Comparison of ENCODE assay signal across 1 cellular context in the genomic region with DNA sequence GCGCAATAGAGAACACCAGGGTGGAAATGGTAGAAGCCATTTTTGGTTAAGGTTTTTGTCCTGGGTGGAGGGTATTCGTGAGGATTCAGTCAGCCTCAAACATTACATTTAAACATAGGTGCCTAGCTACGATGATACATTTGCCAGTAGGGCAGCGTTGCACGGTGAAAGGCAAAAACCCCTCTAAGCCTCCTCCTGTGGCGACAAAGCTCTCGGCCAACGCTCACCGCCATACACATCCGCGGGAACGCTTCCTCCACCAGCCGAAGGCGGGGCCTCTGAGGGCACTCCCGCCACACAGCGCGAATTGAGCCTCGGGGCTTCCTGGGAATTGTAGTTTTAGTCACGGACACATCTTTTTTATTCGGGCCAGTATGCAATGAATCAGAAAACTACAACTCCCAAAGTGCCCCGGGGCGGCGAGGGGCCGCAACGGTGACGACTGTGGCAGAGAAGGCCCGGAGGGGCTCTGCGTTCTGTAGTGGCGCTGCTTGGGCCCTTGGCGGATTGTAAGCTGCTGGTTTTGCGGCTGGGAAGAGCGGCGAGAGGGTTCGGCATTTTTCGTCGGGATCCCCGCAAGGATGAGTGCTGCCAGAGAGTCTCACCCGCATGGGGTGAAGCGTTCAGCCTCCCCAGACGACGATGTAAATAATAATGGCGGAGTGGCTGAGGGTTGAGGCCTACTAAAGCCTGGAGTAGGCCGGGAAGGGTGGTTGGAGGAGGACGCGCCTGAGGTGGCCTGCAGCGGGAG.
TF ChIP-seq lines count a peak whose summit lies in the region.

Gene C11orf58, plus strand, starts transcription at position 450 of the 751 bp plus-strand sequence. Its CDS starts 132 bp downstream, at position 582.

TF ChIP-seq in K562, 482 proteins besides CTCF, POLR2A, EP300 and RAD21 (continued from another document and continues in another):
- TF ChIP-seq, protein P1, sequence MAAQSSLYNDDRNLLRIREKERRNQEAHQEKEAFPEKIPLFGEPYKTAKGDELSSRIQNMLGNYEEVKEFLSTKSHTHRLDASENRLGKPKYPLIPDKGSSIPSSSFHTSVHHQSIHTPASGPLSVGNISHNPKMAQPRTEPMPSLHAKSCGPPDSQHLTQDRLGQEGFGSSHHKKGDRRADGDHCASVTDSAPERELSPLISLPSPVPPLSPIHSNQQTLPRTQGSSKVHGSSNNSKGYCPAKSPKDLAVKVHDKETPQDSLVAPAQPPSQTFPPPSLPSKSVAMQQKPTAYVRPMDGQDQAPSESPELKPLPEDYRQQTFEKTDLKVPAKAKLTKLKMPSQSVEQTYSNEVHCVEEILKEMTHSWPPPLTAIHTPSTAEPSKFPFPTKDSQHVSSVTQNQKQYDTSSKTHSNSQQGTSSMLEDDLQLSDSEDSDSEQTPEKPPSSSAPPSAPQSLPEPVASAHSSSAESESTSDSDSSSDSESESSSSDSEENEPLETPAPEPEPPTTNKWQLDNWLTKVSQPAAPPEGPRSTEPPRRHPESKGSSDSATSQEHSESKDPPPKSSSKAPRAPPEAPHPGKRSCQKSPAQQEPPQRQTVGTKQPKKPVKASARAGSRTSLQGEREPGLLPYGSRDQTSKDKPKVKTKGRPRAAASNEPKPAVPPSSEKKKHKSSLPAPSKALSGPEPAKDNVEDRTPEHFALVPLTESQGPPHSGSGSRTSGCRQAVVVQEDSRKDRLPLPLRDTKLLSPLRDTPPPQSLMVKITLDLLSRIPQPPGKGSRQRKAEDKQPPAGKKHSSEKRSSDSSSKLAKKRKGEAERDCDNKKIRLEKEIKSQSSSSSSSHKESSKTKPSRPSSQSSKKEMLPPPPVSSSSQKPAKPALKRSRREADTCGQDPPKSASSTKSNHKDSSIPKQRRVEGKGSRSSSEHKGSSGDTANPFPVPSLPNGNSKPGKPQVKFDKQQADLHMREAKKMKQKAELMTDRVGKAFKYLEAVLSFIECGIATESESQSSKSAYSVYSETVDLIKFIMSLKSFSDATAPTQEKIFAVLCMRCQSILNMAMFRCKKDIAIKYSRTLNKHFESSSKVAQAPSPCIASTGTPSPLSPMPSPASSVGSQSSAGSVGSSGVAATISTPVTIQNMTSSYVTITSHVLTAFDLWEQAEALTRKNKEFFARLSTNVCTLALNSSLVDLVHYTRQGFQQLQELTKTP (IDR thresholded peaks at IDR 0.05; ENCODE audit: low read depth in 1 of 2, partially characterized antibody in 2 of 2) = peak in 1 of 2 experiments; percentile 99
- TF ChIP-seq SIX5 (IDR thresholded peaks at IDR 0.05; ENCODE audit: borderline replicate concordance in 1 of 2, insufficient read depth in 1 of 2, low read depth in 1 of 2, low read length in 2 of 2) = peak; percentile 92
- TF ChIP-seq JUN (IDR thresholded peaks at IDR 0.05; ENCODE audit: borderline replicate concordance, low read depth, low read length) = peak; percentile 53; the same call in 1 of the 2 replicates
- no peak for TF ChIP-seq JUN (CRISPR knock-in tag; IDR thresholded peaks at IDR 0.05; ENCODE audit: borderline replicate concordance)
- TF ChIP-seq, protein P2, sequence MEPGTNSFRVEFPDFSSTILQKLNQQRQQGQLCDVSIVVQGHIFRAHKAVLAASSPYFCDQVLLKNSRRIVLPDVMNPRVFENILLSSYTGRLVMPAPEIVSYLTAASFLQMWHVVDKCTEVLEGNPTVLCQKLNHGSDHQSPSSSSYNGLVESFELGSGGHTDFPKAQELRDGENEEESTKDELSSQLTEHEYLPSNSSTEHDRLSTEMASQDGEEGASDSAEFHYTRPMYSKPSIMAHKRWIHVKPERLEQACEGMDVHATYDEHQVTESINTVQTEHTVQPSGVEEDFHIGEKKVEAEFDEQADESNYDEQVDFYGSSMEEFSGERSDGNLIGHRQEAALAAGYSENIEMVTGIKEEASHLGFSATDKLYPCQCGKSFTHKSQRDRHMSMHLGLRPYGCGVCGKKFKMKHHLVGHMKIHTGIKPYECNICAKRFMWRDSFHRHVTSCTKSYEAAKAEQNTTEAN (CRISPR knock-in tag; IDR thresholded peaks at IDR 0.05) = 0 out of 2 replicates have a peak, but pooled peaks have one; percentile 20
- peak; percentile 75 for TF ChIP-seq TAF7 (tag; IDR thresholded peaks at IDR 0.05)
- TF ChIP-seq MYC (IDR thresholded peaks at IDR 0.05; ENCODE audit: low read depth, low read length) = no peak
- no peak; the same call in 1 of the 2 replicates for TF ChIP-seq MYC (CRISPR knock-in tag; IDR thresholded peaks at IDR 0.05; ENCODE audit: borderline replicate concordance, low read depth)
- no peak for TF ChIP-seq ZFP30 (CRISPR knock-in tag; IDR thresholded peaks at IDR 0.05; ENCODE audit: borderline replicate concordance)
- peak; percentile 77 for TF ChIP-seq PHF20 (IDR thresholded peaks at IDR 0.05; ENCODE audit: partially characterized antibody)
- 0 out of 2 replicates have a peak, but pooled peaks have one; percentile 32 for TF ChIP-seq TARDBP (IDR thresholded peaks at IDR 0.05)
- TF ChIP-seq DPF2 (IDR thresholded peaks at IDR 0.05) = 0 out of 2 replicates have a peak, but pooled peaks have one; percentile 12
- no peak; the same call in 1 of the 2 replicates for TF ChIP-seq ZNF76 (CRISPR knock-in tag; IDR thresholded peaks at IDR 0.05; ENCODE audit: borderline replicate concordance)
- TF ChIP-seq ZNF584 (CRISPR knock-in tag; IDR thresholded peaks at IDR 0.05; ENCODE audit: low read depth) = no peak; the same call in 1 of the 2 replicates
- 0 out of 2 replicates have a peak, but pooled peaks have one; percentile 66 for TF ChIP-seq NR3C1 (CRISPR knock-in tag; IDR thresholded peaks at IDR 0.05)
- TF ChIP-seq BCOR (IDR thresholded peaks at IDR 0.05) = 0 out of 2 replicates have a peak, but pooled peaks have one; percentile 9
- TF ChIP-seq, protein P3, sequence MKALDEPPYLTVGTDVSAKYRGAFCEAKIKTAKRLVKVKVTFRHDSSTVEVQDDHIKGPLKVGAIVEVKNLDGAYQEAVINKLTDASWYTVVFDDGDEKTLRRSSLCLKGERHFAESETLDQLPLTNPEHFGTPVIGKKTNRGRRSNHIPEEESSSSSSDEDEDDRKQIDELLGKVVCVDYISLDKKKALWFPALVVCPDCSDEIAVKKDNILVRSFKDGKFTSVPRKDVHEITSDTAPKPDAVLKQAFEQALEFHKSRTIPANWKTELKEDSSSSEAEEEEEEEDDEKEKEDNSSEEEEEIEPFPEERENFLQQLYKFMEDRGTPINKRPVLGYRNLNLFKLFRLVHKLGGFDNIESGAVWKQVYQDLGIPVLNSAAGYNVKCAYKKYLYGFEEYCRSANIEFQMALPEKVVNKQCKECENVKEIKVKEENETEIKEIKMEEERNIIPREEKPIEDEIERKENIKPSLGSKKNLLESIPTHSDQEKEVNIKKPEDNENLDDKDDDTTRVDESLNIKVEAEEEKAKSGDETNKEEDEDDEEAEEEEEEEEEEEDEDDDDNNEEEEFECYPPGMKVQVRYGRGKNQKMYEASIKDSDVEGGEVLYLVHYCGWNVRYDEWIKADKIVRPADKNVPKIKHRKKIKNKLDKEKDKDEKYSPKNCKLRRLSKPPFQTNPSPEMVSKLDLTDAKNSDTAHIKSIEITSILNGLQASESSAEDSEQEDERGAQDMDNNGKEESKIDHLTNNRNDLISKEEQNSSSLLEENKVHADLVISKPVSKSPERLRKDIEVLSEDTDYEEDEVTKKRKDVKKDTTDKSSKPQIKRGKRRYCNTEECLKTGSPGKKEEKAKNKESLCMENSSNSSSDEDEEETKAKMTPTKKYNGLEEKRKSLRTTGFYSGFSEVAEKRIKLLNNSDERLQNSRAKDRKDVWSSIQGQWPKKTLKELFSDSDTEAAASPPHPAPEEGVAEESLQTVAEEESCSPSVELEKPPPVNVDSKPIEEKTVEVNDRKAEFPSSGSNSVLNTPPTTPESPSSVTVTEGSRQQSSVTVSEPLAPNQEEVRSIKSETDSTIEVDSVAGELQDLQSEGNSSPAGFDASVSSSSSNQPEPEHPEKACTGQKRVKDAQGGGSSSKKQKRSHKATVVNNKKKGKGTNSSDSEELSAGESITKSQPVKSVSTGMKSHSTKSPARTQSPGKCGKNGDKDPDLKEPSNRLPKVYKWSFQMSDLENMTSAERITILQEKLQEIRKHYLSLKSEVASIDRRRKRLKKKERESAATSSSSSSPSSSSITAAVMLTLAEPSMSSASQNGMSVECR (CRISPR knock-in tag; IDR thresholded peaks at IDR 0.05) = 0 out of 2 replicates have a peak, but pooled peaks have one; percentile 27
- 0 out of 2 replicates have a peak, but pooled peaks have one; percentile 45 for TF ChIP-seq NKRF (IDR thresholded peaks at IDR 0.05; ENCODE audit: borderline replicate concordance)
- TF ChIP-seq ZNF778 (CRISPR knock-in tag; IDR thresholded peaks at IDR 0.05) = no peak
- TF ChIP-seq ZNF586 (CRISPR knock-in tag; conservative IDR thresholded peaks at IDR 0.05) = no peak
- TF ChIP-seq BACH1 (tag; IDR thresholded peaks at IDR 0.05) = 0 out of 2 replicates have a peak, but pooled peaks have one; percentile 70
- TF ChIP-seq HNRNPLL (IDR thresholded peaks at IDR 0.05; ENCODE audit: low read depth, low read length, poor library complexity, severe bottlenecking) = peak; percentile 55
- TF ChIP-seq POLR2G (IDR thresholded peaks at IDR 0.05; ENCODE audit: low read depth, low read length) = peak; percentile 95
- no peak for TF ChIP-seq NR2C2 (CRISPR knock-in tag; IDR thresholded peaks at IDR 0.05)
- peak; percentile 98 for TF ChIP-seq NR2C2 (tag; IDR thresholded peaks at IDR 0.05)
- TF ChIP-seq ZMIZ1 (IDR thresholded peaks at IDR 0.05; ENCODE audit: low read depth in 2 of 2, low read length in 2 of 2) = 0 out of 4 replicates have a peak, but pooled peaks of 1 of the 2 experiments have one; percentile 39
- no peak for TF ChIP-seq TCFL5 (CRISPR knock-in tag; conservative IDR thresholded peaks at IDR 0.05)
- no peak for TF ChIP-seq GTF2A2 (tag; IDR thresholded peaks at IDR 0.05)
- 0 out of 2 replicates have a peak, but pooled peaks have one; percentile 12 for TF ChIP-seq GTF2F1 (IDR thresholded peaks at IDR 0.05; ENCODE audit: low read depth, low read length)
- TF ChIP-seq MCM2 (IDR thresholded peaks at IDR 0.05; ENCODE audit: low read depth) = no peak
- peak; percentile 65; the same call in 1 of the 2 replicates for TF ChIP-seq RB1 (IDR thresholded peaks at IDR 0.05; ENCODE audit: low read depth)
- TF ChIP-seq, protein P4, sequence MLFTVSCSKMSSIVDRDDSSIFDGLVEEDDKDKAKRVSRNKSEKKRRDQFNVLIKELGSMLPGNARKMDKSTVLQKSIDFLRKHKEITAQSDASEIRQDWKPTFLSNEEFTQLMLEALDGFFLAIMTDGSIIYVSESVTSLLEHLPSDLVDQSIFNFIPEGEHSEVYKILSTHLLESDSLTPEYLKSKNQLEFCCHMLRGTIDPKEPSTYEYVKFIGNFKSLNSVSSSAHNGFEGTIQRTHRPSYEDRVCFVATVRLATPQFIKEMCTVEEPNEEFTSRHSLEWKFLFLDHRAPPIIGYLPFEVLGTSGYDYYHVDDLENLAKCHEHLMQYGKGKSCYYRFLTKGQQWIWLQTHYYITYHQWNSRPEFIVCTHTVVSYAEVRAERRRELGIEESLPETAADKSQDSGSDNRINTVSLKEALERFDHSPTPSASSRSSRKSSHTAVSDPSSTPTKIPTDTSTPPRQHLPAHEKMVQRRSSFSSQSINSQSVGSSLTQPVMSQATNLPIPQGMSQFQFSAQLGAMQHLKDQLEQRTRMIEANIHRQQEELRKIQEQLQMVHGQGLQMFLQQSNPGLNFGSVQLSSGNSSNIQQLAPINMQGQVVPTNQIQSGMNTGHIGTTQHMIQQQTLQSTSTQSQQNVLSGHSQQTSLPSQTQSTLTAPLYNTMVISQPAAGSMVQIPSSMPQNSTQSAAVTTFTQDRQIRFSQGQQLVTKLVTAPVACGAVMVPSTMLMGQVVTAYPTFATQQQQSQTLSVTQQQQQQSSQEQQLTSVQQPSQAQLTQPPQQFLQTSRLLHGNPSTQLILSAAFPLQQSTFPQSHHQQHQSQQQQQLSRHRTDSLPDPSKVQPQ (CRISPR knock-in tag; IDR thresholded peaks at IDR 0.05; ENCODE audit: borderline replicate concordance) = no peak
- TF ChIP-seq TAL1 (IDR thresholded peaks at IDR 0.05) = no peak
- TF ChIP-seq, protein P5, sequence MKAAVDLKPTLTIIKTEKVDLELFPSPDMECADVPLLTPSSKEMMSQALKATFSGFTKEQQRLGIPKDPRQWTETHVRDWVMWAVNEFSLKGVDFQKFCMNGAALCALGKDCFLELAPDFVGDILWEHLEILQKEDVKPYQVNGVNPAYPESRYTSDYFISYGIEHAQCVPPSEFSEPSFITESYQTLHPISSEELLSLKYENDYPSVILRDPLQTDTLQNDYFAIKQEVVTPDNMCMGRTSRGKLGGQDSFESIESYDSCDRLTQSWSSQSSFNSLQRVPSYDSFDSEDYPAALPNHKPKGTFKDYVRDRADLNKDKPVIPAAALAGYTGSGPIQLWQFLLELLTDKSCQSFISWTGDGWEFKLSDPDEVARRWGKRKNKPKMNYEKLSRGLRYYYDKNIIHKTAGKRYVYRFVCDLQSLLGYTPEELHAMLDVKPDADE (conservative IDR thresholded peaks at IDR 0.05; ENCODE audit: control insufficient read depth, low read depth, low read length) = peak; percentile 90
- TF ChIP-seq SUPT5H (IDR thresholded peaks at IDR 0.05) = peak; percentile 94
- peak; percentile 90 for TF ChIP-seq BRD9 (IDR thresholded peaks at IDR 0.05; ENCODE audit: low read depth, partially characterized antibody)
